9 cellular contexts compared by ENCODE assay signal in genomic region chr3:19147905-19148767, GRCh38. TPM values are rescaled to one million over a fixed set of nuclear protein-coding genes. Genes with fewer than 3 reads are reported as not detected.
A peak's percentile ranks its signal among the peaks of the same experiment; 100 is the strongest.
DNase-seq lines count a peak whose midpoint lies in the region; ATAC-seq, FAIRE-seq and TF ChIP-seq lines count a peak whose summit lies in the region.
"Had no signal": no experiment of that assay in that cellular context is flagged by ENCODE, and none has a peak within 500 bp of the region (broad histone marks: within the 10 kb centered on the region; RNA-seq: fewer than 3 reads in every experiment).

Gene KCNH8 (plus strand): TSS chr3:19148510. CDS start chr3:19148720, 210 bp downstream.

- H3K4me2 ChIP-seq in GM12878 (ENCODE audit: control insufficient read depth, insufficient read depth), result peak within 1 kb of the TSS; percentile 90

- 33% methylated on average over 19 of the region's 64 CpGs for WGBS in GM12878 (ENCODE audit: insufficient coverage, insufficient replicate concordance, low lambda C conversion rate, missing lambda C conversion rate)

- no peak for TF ChIP-seq EP300 in GM12878 (IDR thresholded peaks at IDR 0.05; ENCODE audit: borderline replicate concordance in 1 of 2, control insufficient read depth in 1 of 2, low read depth in 2 of 2, low read length in 2 of 2)

- no peaks in the 10 kb centered on the region for H3K4me1 ChIP-seq in NT2/D1 (ENCODE audit: insufficient read depth, insufficient read length)
- H3K4me1 ChIP-seq in GM12878 (ENCODE audit: control insufficient read depth, insufficient read depth, low read length), result no peaks in the 10 kb centered on the region

- intact Hi-C loops in GM12878 (cut with micrococcal nuclease; ENCODE audit: unreplicated experiment), result no loop called here

- H3K27me3 ChIP-seq in NT2/D1 (ENCODE audit: insufficient read depth, insufficient read length) (peaks cover 16% of the 10 kb centered on the region), GM12878 (replicated peaks in 1 of 2; ENCODE audit: control insufficient read depth in 2 of 2, insufficient read depth in 2 of 2, low read length in 1 of 2) (peaks cover 0 to 7% of the 10 kb centered on the region in 2 experiments; a peak in 3 of 4 replicates)

- peak within 1 kb of the TSS; percentile 44; the same call in 1 of the 2 replicates for H2AFZ ChIP-seq in GM12878 (ENCODE audit: control insufficient read depth, low read depth, low read length)

- no peaks in the 10 kb centered on the region for H4K20me1 ChIP-seq in GM12878 (ENCODE audit: control insufficient read depth, insufficient read depth)

- no peaks in the 10 kb centered on the region for H3K9me3 ChIP-seq in NT2/D1 (ENCODE audit: insufficient read depth, low read length)
- H3K9me3 ChIP-seq in GM12878 (replicated peaks; ENCODE audit: control insufficient read depth, insufficient read depth, low read length), result no peaks in the 10 kb centered on the region; the same call in 2 of the 3 replicates

- no TSS peak for BruUV-seq in GM12878 (replicated peaks; lab: Mats Ljungman, UMichigan)

- POLR2A ChIA-PET in GM12878 (lab: Charles Lee), result no interaction called here

- in situ Hi-C loops in GM12878 (cut with MboI), result no loop called here

- H3K36me3 ChIP-seq in NT2/D1 (ENCODE audit: insufficient read depth, insufficient read length, low read length) (no peaks in the 10 kb centered on the region), GM12878 (ENCODE audit: control insufficient read depth in 2 of 2, insufficient read depth in 2 of 2, low read length in 1 of 2) (no peaks in the 10 kb centered on the region)

- H3K79me2 ChIP-seq in GM12878 (ENCODE audit: control insufficient read depth, insufficient read depth, low read length), result no peaks in the 10 kb centered on the region

- H3K4me3 ChIP-seq in NT2/D1 (ENCODE audit: insufficient read length, low read depth), result peak within 1 kb of the TSS; percentile 72
- H3K4me3 ChIP-seq in GM12878, result peak within 1 kb of the TSS; percentile 70
- peak within 1 kb of the TSS; percentile 42 to 60 (median 49) for H3K4me3 ChIP-seq in skin epidermis

- no peak for TF ChIP-seq RAD21 in GM12878 (IDR thresholded peaks at IDR 0.05; ENCODE audit: insufficient read depth, low read depth, low read length)

- CTCF ChIA-PET in GM12878 (lab: Yijun Ruan, JAX), result no interaction called here

- H3K9ac ChIP-seq in NT2/D1 (ENCODE audit: insufficient read length, low read depth) (peak within 1 kb of the TSS; percentile 89), GM12878 (ENCODE audit: control insufficient read depth, insufficient read depth, low read length) (peak within 1 kb of the TSS; percentile 28; the same call in 1 of the 2 replicates)

- peak; percentile 13; the same call in 1 of the 3 replicates for ATAC-seq in GM12878
- ATAC-seq in GM21786 (IDR thresholded peaks at IDR 0.05; ENCODE audit: unreplicated experiment), result no peak
- ATAC-seq in HG03469 (IDR thresholded peaks at IDR 0.05; ENCODE audit: unreplicated experiment), result no peak

- no peak for TF ChIP-seq CTCF in GM12878 (IDR thresholded peaks at IDR 0.05 in 2 of 3, conservative IDR thresholded peaks at IDR 0.05 in 1 of 3; ENCODE audit: control insufficient read depth in 2 of 3, extremely low read depth in 1 of 3, insufficient read depth in 1 of 3, low read depth in 3 of 3, low read length in 3 of 3)

- RAD21 ChIA-PET in GM12878 (lab: Charles Lee; ENCODE audit: unreplicated experiment), result no interaction called here

- no peak for TF ChIP-seq POLR2A in GM12878 (IDR thresholded peaks at IDR 0.05; ENCODE audit: low read depth, low read length)

- no peak for FAIRE-seq in GM12878 (lab: Jason Lieb, UNC)
- FAIRE-seq: G401.6 had no signal

- no peak within 1 kb of the TSS for H3K27ac ChIP-seq in GM12878 (ENCODE audit: control insufficient read depth, insufficient read depth)
- peak within 1 kb of the TSS in 7 of 21 experiments; percentile 9 to 66 (median 52) for H3K27ac ChIP-seq in skin epidermis

- SMC1A ChIA-PET in GM12878 (lab: Charles Lee; ENCODE audit: uncharacterized antibody, unreplicated experiment), result no interaction called here

- DNase-seq in NCI-H2171 treated with DMSO at 0.1 percent for 48 hours (lab: John Stamatoyannopoulos, UW) (peak; percentile 2), NCI-H2171 (lab: John Stamatoyannopoulos, UW) (no peak), NT2/D1 (ENCODE audit: low read depth, low spot score) (no peak), GM12878 (ENCODE audit: low read depth, low spot score) (no peak), inferior parietal cortex (ENCODE audit: extremely low spot score) (peak; percentile 63)

TF ChIP-seq in GM12878, 131 proteins besides CTCF, POLR2A, EP300 and RAD21:
- TF ChIP-seq RAD51 (IDR thresholded peaks at IDR 0.05) (no peak), RBBP5 (conservative IDR thresholded peaks at IDR 0.05) (no peak), IRF4 (IDR thresholded peaks at IDR 0.05; ENCODE audit: low read depth, low read length) (no peak), NR2C1 (IDR thresholded peaks at IDR 0.05) (no peak)

RNA-seq across cellular contexts. Expression of gene KCNH8, which starts in this region (rescaled TPM):
- 0.10 and 0.12 TPM in 2 replicates for total RNA-seq in GM12878 (2013; cell fraction: nucleolus; rRNA removed)
- total RNA-seq in GM12878 (2014; rRNA removed) (under 0.01 and 0.16 TPM in 2 replicates), GM12878 (2014; rRNA removed; fragmentation: Illumina TruSeq; extraction: Trizol) (0.09 and 0.13 TPM in 2 replicates), GM12878 (2021) (0.11 and 0.18 TPM in 2 replicates)
- 0.12 TPM for polyA plus RNA-seq in GM12878 (2011; ENCODE audit: low read depth)
- polyA plus RNA-seq in GM12878 (2011; rRNA removed) (0.04 and 0.06 TPM in 2 replicates), GM12878 (2014; fragmentation: Illumina TruSeq; extraction: Trizol) (0.10 and 0.22 TPM in 2 replicates), GM12878 (2014; fragmentation: Nextera tagmentation; extraction: Ambion mirVana) (under 1 TPM; 0.02 to 0.03 TPM), GM12878 (2014; rRNA removed) (0.04 and 0.09 TPM in 2 replicates), GM12878 (2016; fragmentation: Nextera tagmentation; extraction: Ambion mirVana) (not detected)
- polyA plus RNA-seq in GM12878 (2011; cell fraction: cytosol; rRNA removed), result 0.02 and 0.03 TPM in 2 replicates
- polyA plus RNA-seq in GM12878 (2011; cell fraction: nucleus; rRNA removed), result 0.12 TPM in 2 replicates
- 0.16 and 0.21 TPM in 2 replicates for polyA plus RNA-seq in GM12878 (2012)
- 0.15 TPM in 1 of 2 replicates, not detected in the other for polyA minus RNA-seq in GM12878 (2011; rRNA and poly(A)+ RNA removed)
- not detected in 2 replicates for polyA minus RNA-seq in GM12878 (2011; cell fraction: cytosol; rRNA and poly(A)+ RNA removed)
- polyA minus RNA-seq in GM12878 (2011; cell fraction: nucleus; rRNA and poly(A)+ RNA removed), result 0.12 and 0.38 TPM in 2 replicates

Comparison
In these comparisons a context has a peak if more than half of its experiments do, and no peak if none do; other contexts are left out.
1. DNase-seq: peak in NCI-H2171 treated with DMSO at 0.1 percent for 48 hours (single experiment) and inferior parietal cortex (single experiment); none in NCI-H2171 (single experiment), NT2/D1 (single experiment) and GM12878 (single experiment).
2. Peak in ATAC-seq, H3K4me3 ChIP-seq, H3K9ac ChIP-seq and H3K4me2 ChIP-seq in GM12878; RNA of the gene not detected or under 1 TPM.
3. Peak in every context shown above with its lines, with median percentiles within 50 percentile points of each other: H3K4me3 ChIP-seq.